ENCODE assay signal across 18 cellular contexts in genomic region chr18:50187659-50188058, GRCh38. TPM values are rescaled to one million over a fixed set of nuclear protein-coding genes. Genes with fewer than 3 reads are reported as not detected.
DNase-seq lines count a peak whose midpoint lies in the region; ATAC-seq, FAIRE-seq and TF ChIP-seq lines count a peak whose summit lies in the region.
"Had no signal": no experiment of that assay in that cellular context is flagged by ENCODE, and none has a peak within 500 bp of the region (broad histone marks: within the 10 kb centered on the region; RNA-seq: fewer than 3 reads in every experiment).

No MANE protein-coding gene starts in this region.

- no peak overlapping the region for H3T11ph ChIP-seq in H9 (ENCODE audit: low read length)

- intact Hi-C loops in K562 (cut with micrococcal nuclease), result no loop called here

- H3K27ac ChIP-seq in H9 (ENCODE audit: insufficient read length, low read depth, low read length) (no peak overlapping the region), K562 (ENCODE audit: extremely low read depth, low read depth, low read length) (no peak overlapping the region)
- H3K27ac ChIP-seq: GM23248 had no signal

- H2AFZ ChIP-seq in H9 (ENCODE audit: low read length) (no peak overlapping the region), K562 (ENCODE audit: low read depth, low read length) (no peak overlapping the region)
- H2AFZ ChIP-seq: GM23248 had no signal

- no peak overlapping the region for H3K56ac ChIP-seq in H9 (ENCODE audit: insufficient read length, low read depth, low read length)

- H3K4me2 ChIP-seq in H9 (ENCODE audit: insufficient read depth, insufficient read length, low read length) (no peak overlapping the region), K562 (ENCODE audit: insufficient read depth, low read length) (no peak overlapping the region)

- no CpG with 5 or more reads among the region's 3 CpGs for WGBS in H9 (ENCODE audit: extremely low coverage, insufficient read length, low lambda C conversion rate)
- WGBS in K562 (ENCODE audit: insufficient coverage, low coverage, missing lambda C conversion rate), result 0% methylated on average over 3 of the region's 3 CpGs

- DNase-seq in H9, result no peak
- peak; percentile 26 for DNase-seq in NAMALWA (ENCODE audit: low spot score)
- no peak for DNase-seq in K562 (ENCODE audit: extremely low read depth in 1 of 4, low spot score in 3 of 4)
- DNase-seq in activated CD8-positive, alpha-beta memory T cell treated with anti-CD3 and anti-CD28 coated beads, Interleukin-2, amount 50 U/mL, for 48 hours, result no peak
- no peak for DNase-seq in T-cell
- no peak for DNase-seq in SKM-1 (lab: John Stamatoyannopoulos, UW; ENCODE audit: unreplicated experiment)
- DNase-seq: C1 segment of cervical spinal cord; Calu3; CD4-positive, alpha-beta memory T cell; COR-L47; DMS53; DMS79 treated with DMSO at 0.1 percent for 48 hours; GM23248; HFFc6 had no signal

- no peak overlapping the region for H3K23ac ChIP-seq in H9 (ENCODE audit: insufficient read length, low read depth, low read length)

- H2BK12ac ChIP-seq in H9 (ENCODE audit: insufficient read length, low read depth, low read length), result no peak overlapping the region

- CTCF ChIA-PET in K562 (lab: Yijun Ruan, JAX; ENCODE audit: low intra/inter-chr PET ratio), result no interaction called here
- CTCF ChIA-PET in T-cell (lab: Charles Lee), result interaction anchor here (0.6 to 1.7 kb wide), 4 partner anchors 165 to 910 kb away, joined by 3 to 4 read pairs (median 3); no protein-coding TSS in a partner anchor

- H3K9me1 ChIP-seq in K562 (ENCODE audit: control insufficient read depth, insufficient read depth, low read length), result no peaks in the 10 kb centered on the region

- no peaks in the 10 kb centered on the region for H4K20me1 ChIP-seq in H9 (ENCODE audit: control insufficient read depth, insufficient read depth, insufficient read length)
- no peaks in the 10 kb centered on the region for H4K20me1 ChIP-seq in K562 (replicated peaks; ENCODE audit: control insufficient read depth, insufficient read depth, low read length)

- no peak for TF ChIP-seq EP300 in K562 (IDR thresholded peaks at IDR 0.05; ENCODE audit: low read length)

- no peak overlapping the region for H4K5ac ChIP-seq in H9 (ENCODE audit: insufficient read length, low read depth, low read length)

- H3K27me3 Mint-ChIP-seq in H9 (ENCODE audit: low read depth) (peaks cover 38% of the 10 kb centered on the region), T-cell (peaks cover 37 to 50% of the 10 kb centered on the region in 2 donors)

- H3K18ac ChIP-seq in H9 (ENCODE audit: insufficient read length, low read depth, low read length), result no peak overlapping the region

- no peak for FAIRE-seq in K562 (lab: Jason Lieb, UNC)
- FAIRE-seq: G401.6, GM12878, GM19239 had no signal

- BruUV-seq in K562 (replicated peaks; lab: Mats Ljungman, UMichigan), result no TSS peak

- no peak overlapping the region for H3K4me3 ChIP-seq in K562
- H3K4me3 ChIP-seq: GM12878, GM23248, HAP-1 had no signal

- H3K9me3 ChIP-seq in H9 (ENCODE audit: control insufficient read depth, low read depth, low read length) (no peaks in the 10 kb centered on the region), K562 (replicated peaks; ENCODE audit: control insufficient read depth, insufficient read depth, low read depth, low read length) (no peaks in the 10 kb centered on the region)
- H3K9me3 ChIP-seq: HAP-1 had no signal

- no peak overlapping the region for H2BK120ac ChIP-seq in H9 (ENCODE audit: low read depth, low read length, poor library complexity, severe bottlenecking)

- no peak overlapping the region for H3K9ac ChIP-seq in H9 (ENCODE audit: extremely low read depth, insufficient read length, low read length)
- H3K9ac ChIP-seq in K562 (ENCODE audit: insufficient read depth in 1 of 2, low read depth in 2 of 2, low read length in 2 of 2), result no peak overlapping the region
- H3K9ac ChIP-seq: GM23248 had no signal

- H3K9me3 Mint-ChIP-seq in H9, result no peaks in the 10 kb centered on the region
- no peaks in the 10 kb centered on the region for H3K9me3 Mint-ChIP-seq in T-cell
- H3K9me3 Mint-ChIP-seq: CD4-positive, alpha-beta memory T cell; HFFc6 had no signal

- H3K4me1 ChIP-seq in H9 (ENCODE audit: insufficient read depth, low read length), result no peaks in the 10 kb centered on the region; the same call in 1 of the 2 replicates
- H3K4me1 ChIP-seq in K562 (replicated peaks in 1 of 2; ENCODE audit: control insufficient read depth in 2 of 2, insufficient read depth in 2 of 2, low read length in 2 of 2), result no peaks in the 10 kb centered on the region
- H3K4me1 ChIP-seq: HAP-1 had no signal

- peaks cover 11% of the 10 kb centered on the region in 2 experiments for H3K4me1 Mint-ChIP-seq in H9
- no peaks in the 10 kb centered on the region for H3K4me1 Mint-ChIP-seq in T-cell

- TF ChIP-seq RAD21 in K562 (CRISPR knock-in tag; conservative IDR thresholded peaks at IDR 0.05 in 1 of 2, IDR thresholded peaks at IDR 0.05 in 1 of 2), result no peak

- in situ Hi-C loops in K562 (cut with MboI), result no loop called here

- no peaks in the 10 kb centered on the region for H3K36me3 ChIP-seq in K562 (ENCODE audit: control insufficient read depth, insufficient read depth, low read length)
- H3K36me3 ChIP-seq: HAP-1 had no signal

- H3K79me2 ChIP-seq in H9 (ENCODE audit: insufficient read depth, low read length) (no peaks in the 10 kb centered on the region), K562 (ENCODE audit: control insufficient read depth, insufficient read depth, low read length) (no peaks in the 10 kb centered on the region)

- H4K8ac ChIP-seq in H9 (replicated peaks; ENCODE audit: insufficient read length, low read depth, low read length), result no peak overlapping the region

- ATAC-seq in K562 (no peak), T-cell (replicated peaks in 1 of 4) (no peak)
- ATAC-seq: GM12878 had no signal

- H2BK20ac ChIP-seq in H9 (ENCODE audit: low read depth, low read length, poor library complexity, severe bottlenecking), result no peak overlapping the region

- no peaks in the 10 kb centered on the region for H3K36me3 Mint-ChIP-seq in H9 (ENCODE audit: insufficient read depth in 1 of 3, low read depth in 3 of 3)
- H3K36me3 Mint-ChIP-seq in T-cell, result no peaks in the 10 kb centered on the region
- H3K36me3 Mint-ChIP-seq: CD4-positive, alpha-beta memory T cell had no signal

- POLR2A ChIA-PET in K562 (lab: Yijun Ruan, JAX), result interaction anchor here (0.9 to 1.4 kb wide), 3 partner anchors 8 to 39 kb away, joined by 3 to 7 read pairs (median 4); partner anchors contain the start of gene MYO5B
- POLR2A ChIA-PET in T-cell (lab: Charles Lee), result no interaction called here

- H3K4ac ChIP-seq in H9 (ENCODE audit: low read depth, low read length), result no peak overlapping the region

- no peak overlapping the region for H2AK5ac ChIP-seq in H9 (ENCODE audit: insufficient read length, low read length)

- no peak overlapping the region for H2BK5ac ChIP-seq in H9 (ENCODE audit: insufficient read length, low read length)

- no peak overlapping the region for H4K91ac ChIP-seq in H9 (ENCODE audit: insufficient read length, low read depth, low read length)

- H3K4me3 Mint-ChIP-seq in H9, result no peak overlapping the region
- no peak overlapping the region for H3K4me3 Mint-ChIP-seq in T-cell
- H3K4me3 Mint-ChIP-seq: CD4-positive, alpha-beta memory T cell; HFFc6 had no signal

- no peak overlapping the region for H3K14ac ChIP-seq in H9 (ENCODE audit: insufficient read depth, low read length)

- no peak for TF ChIP-seq POLR2A in K562 (conservative IDR thresholded peaks at IDR 0.05)

- no peak overlapping the region for H2BK15ac ChIP-seq in H9 (ENCODE audit: low read depth, low read length)

- H3K27ac Mint-ChIP-seq in H9 (no peak overlapping the region), T-cell (no peak overlapping the region)
- H3K27ac Mint-ChIP-seq: CD4-positive, alpha-beta memory T cell; HFFc6 had no signal

- 0 out of 3 replicates have a peak, but pooled peaks have one; percentile 15 for TF ChIP-seq CTCF in H9 (conservative IDR thresholded peaks at IDR 0.05)
- TF ChIP-seq CTCF in K562 (IDR thresholded peaks at IDR 0.05 in 2 of 3, conservative IDR thresholded peaks at IDR 0.05 in 1 of 3; ENCODE audit: insufficient read depth in 2 of 3, low read depth in 1 of 3, low read length in 3 of 3), result no peak; a peak in 1 of 6 replicates

- no peaks in the 10 kb centered on the region for H3K23me2 ChIP-seq in H9 (ENCODE audit: insufficient read length, low read depth, low read length, poor library complexity, severe bottlenecking)

- H3K27me3 ChIP-seq in H9 (ENCODE audit: insufficient read depth, low read length), result peaks cover 8% of the 10 kb centered on the region; the same call in 1 of the 2 replicates
- H3K27me3 ChIP-seq in K562 (ENCODE audit: control insufficient read depth in 2 of 2, insufficient read depth in 2 of 2, low read length in 2 of 2), result no peaks in the 10 kb centered on the region; a peak in 2 of 5 replicates

- H3K79me1 ChIP-seq in H9 (ENCODE audit: insufficient read depth, low read depth, low read length, poor library complexity, severe bottlenecking), result no peaks in the 10 kb centered on the region

TF ChIP-seq in K562, 482 proteins besides CTCF, POLR2A, EP300 and RAD21:
- TF ChIP-seq EZH2 (IDR thresholded peaks at IDR 0.05; ENCODE audit: borderline replicate concordance, low read depth, low read length) (no peak), ESRRA (IDR thresholded peaks at IDR 0.05; ENCODE audit: borderline replicate concordance, low read depth) (peak; percentile 64; the same call in 1 of the 2 replicates)

RNA-seq across cellular contexts. Expression of gene MYO5B, which starts 7.3 kb away (rescaled TPM):
- total RNA-seq in H9 (2021) (9.0 and 9.3 TPM in 2 replicates), K562 (2014; rRNA removed) (0.09 and 0.12 TPM in 2 replicates), K562 (2014; rRNA removed; fragmentation: Illumina TruSeq; extraction: Trizol) (0.10 and 0.36 TPM in 2 replicates), K562 (2015; rRNA removed; fragmentation: Illumina TruSeq; extraction: Trizol) (0.08 and 0.22 TPM in 2 replicates), K562 (2021) (0.13 and 0.27 TPM in 2 replicates), T-cell (under 1 TPM in 3 of 5 donors, not detected in 2; 0.09 to 0.72 (median 0.50) TPM)
- 0.30 and 1.0 TPM in 2 replicates for total RNA-seq in K562 (2011; cell fraction: chromatin; rRNA removed; ENCODE audit: low replicate concordance)
- total RNA-seq in K562 (2011; cell fraction: nucleolus; rRNA removed), result 0.13 and 0.67 TPM in 2 replicates
- total RNA-seq in K562 (2011; cell fraction: nucleoplasm; rRNA removed), result 0.15 and 0.23 TPM in 2 replicates
- polyA plus RNA-seq in K562 (2011; rRNA removed) (0.07 and 0.37 TPM in 2 replicates), K562 (2014; fragmentation: Illumina TruSeq; extraction: Trizol) (0.29 and 0.33 TPM in 2 replicates), K562 (2014; fragmentation: Nextera tagmentation; extraction: Ambion mirVana) (under 1 TPM; 0.28 to 0.42 TPM), K562 (2014; rRNA removed) (0.04 and 0.41 TPM in 2 replicates)
- polyA plus RNA-seq in K562 (2011; cell fraction: cytosol; rRNA removed), result 0.03 and 0.35 TPM in 2 replicates
- polyA plus RNA-seq in K562 (2011; cell fraction: nucleus; rRNA removed), result 0.30 and 0.39 TPM in 2 replicates
- polyA plus RNA-seq in K562 (2012), result 0.33 and 1.1 TPM in 2 replicates
- 0.15 and 0.18 TPM in 2 replicates for polyA minus RNA-seq in K562 (2011; rRNA and poly(A)+ RNA removed)
- 0.19 and 0.27 TPM in 2 replicates for polyA minus RNA-seq in K562 (2011; cell fraction: cytosol; rRNA and poly(A)+ RNA removed)
- 0.33 and 0.40 TPM in 2 replicates for polyA minus RNA-seq in K562 (2011; cell fraction: nucleus; rRNA and poly(A)+ RNA removed)
- total RNA-seq: CD4-positive, alpha-beta memory T cell; GM23248 had no signal
